In genomic region chr22:50626314-50626855, GRCh38 we compare ENCODE assay signal across 1 cellular context.
TF ChIP-seq lines count a peak whose summit lies in the region.

No MANE protein-coding gene starts in this region.

TF ChIP-seq in SK-N-SH, 30 proteins besides CTCF, POLR2A, EP300 and RAD21:
- no peak for TF ChIP-seq REST (IDR thresholded peaks at IDR 0.05; ENCODE audit: low read depth, low read length)
- TF ChIP-seq MEF2A (IDR thresholded peaks at IDR 0.05; ENCODE audit: borderline replicate concordance, low read depth): no peak
- no peak for TF ChIP-seq NFIC (IDR thresholded peaks at IDR 0.05; ENCODE audit: borderline replicate concordance)
- no peak for TF ChIP-seq USF2 (IDR thresholded peaks at IDR 0.05; ENCODE audit: borderline replicate concordance, low read depth, low read length)
- TF ChIP-seq SMC3 (IDR thresholded peaks at IDR 0.05; ENCODE audit: low read depth, low read length): no peak
- TF ChIP-seq NRF1 (IDR thresholded peaks at IDR 0.05; ENCODE audit: low read depth, low read length): no peak
- TF ChIP-seq YY1 (IDR thresholded peaks at IDR 0.05; ENCODE audit: low read depth): no peak
- TF ChIP-seq RFX5 (IDR thresholded peaks at IDR 0.05; ENCODE audit: low read length): no peak
- TF ChIP-seq EZH2phosphoT487 (IDR thresholded peaks at IDR 0.05; ENCODE audit: borderline replicate concordance, low read depth): no peak
- TF ChIP-seq USF1 (IDR thresholded peaks at IDR 0.05; ENCODE audit: borderline replicate concordance, low read depth): no peak
- no peak for TF ChIP-seq TEAD4 (IDR thresholded peaks at IDR 0.05; ENCODE audit: borderline replicate concordance, insufficient read depth)
- no peak for TF ChIP-seq GABPA (IDR thresholded peaks at IDR 0.05; ENCODE audit: low read depth)
- no peak for TF ChIP-seq GATA2 (CRISPR knock-in tag; IDR thresholded peaks at IDR 0.05)
- no peak for TF ChIP-seq TCF12 (IDR thresholded peaks at IDR 0.05)
- no peak for TF ChIP-seq RCOR1 (IDR thresholded peaks at IDR 0.05; ENCODE audit: low read length)
- TF ChIP-seq FOXJ3 (CRISPR knock-in tag; IDR thresholded peaks at IDR 0.05): no peak
